25 cellular contexts compared by ENCODE assay signal in the genomic region with DNA sequence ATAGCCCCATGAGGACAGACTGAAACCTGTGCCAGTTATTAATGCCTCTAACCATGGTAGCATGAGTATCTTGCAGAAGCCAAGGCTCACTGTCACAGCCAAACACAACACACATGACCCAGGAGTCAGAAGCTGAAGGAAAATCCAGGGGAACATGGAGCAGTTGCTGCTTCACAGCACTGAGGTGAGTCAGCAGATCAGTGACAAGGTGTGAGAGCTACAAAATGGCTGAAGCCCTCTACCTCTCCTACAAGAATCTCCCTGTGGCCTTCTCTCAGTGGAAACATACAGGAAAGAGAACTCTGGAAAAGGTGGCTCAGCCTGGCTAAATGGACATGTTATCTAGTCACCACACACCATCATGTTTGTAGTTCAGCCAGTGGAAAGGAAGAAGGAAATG.
DNase-seq lines count a peak whose midpoint lies in the region; ATAC-seq, FAIRE-seq and TF ChIP-seq lines count a peak whose summit lies in the region.
"Had no signal": no experiment of that assay in that cellular context is flagged by ENCODE, and none has a peak within 500 bp of the region (broad histone marks: within the 10 kb centered on the region; RNA-seq: fewer than 3 reads in every experiment).

No MANE protein-coding gene starts in this region.

- no peaks in the 10 kb centered on the region for H3F3A ChIP-seq in GM23338 (replicated peaks; ENCODE audit: low read depth)

- peaks cover 32% of the 10 kb centered on the region for H3K4me1 Mint-ChIP-seq in activated naive CD4-positive, alpha-beta T cell treated with anti-CD3 and anti-CD28 coated beads for 36 hours (ENCODE audit: low read depth)
- H3K4me1 Mint-ChIP-seq in GM23338: peaks cover 6% of the 10 kb centered on the region; the same call in 2 of the 3 replicates
- H3K4me1 Mint-ChIP-seq: CD4-positive, alpha-beta memory T cell had no signal

- H3K4me3 ChIP-seq in GM23338: no peak overlapping the region
- no peak overlapping the region for H3K4me3 ChIP-seq in K562
- no peak overlapping the region for H3K4me3 ChIP-seq in osteoblast (ENCODE audit: insufficient read depth, low read length)
- H3K4me3 ChIP-seq: GM12878, SJSA1 had no signal

- H4K20me1 ChIP-seq in GM23338 (replicated peaks; ENCODE audit: insufficient read depth) (no peaks in the 10 kb centered on the region), K562 (replicated peaks; ENCODE audit: control insufficient read depth, insufficient read depth, low read length) (no peaks in the 10 kb centered on the region), osteoblast (ENCODE audit: insufficient read depth, low read length) (no peaks in the 10 kb centered on the region)

- no peak for TF ChIP-seq RAD21 in K562 (CRISPR knock-in tag; conservative IDR thresholded peaks at IDR 0.05 in 1 of 2, IDR thresholded peaks at IDR 0.05 in 1 of 2)

- no peaks in the 10 kb centered on the region for H3K27me3 Mint-ChIP-seq in activated naive CD4-positive, alpha-beta T cell treated with anti-CD3 and anti-CD28 coated beads for 36 hours (ENCODE audit: low read depth)
- no peaks in the 10 kb centered on the region for H3K27me3 Mint-ChIP-seq in GM23338 (ENCODE audit: insufficient read depth, low read depth, poor library complexity)

- peak; percentile 36 for DNase-seq in activated naive CD4-positive, alpha-beta T cell treated with anti-CD3 and anti-CD28 coated beads for 36 hours
- DNase-seq in activated naive CD4-positive, alpha-beta T cell treated with Interleukin-2 at 50 U/mL for 16 hours: no peak
- no peak for DNase-seq in GM23338 (ENCODE audit: low spot score)
- DNase-seq in H54 (ENCODE audit: insufficient read length, low spot score): no peak
- no peak for DNase-seq in K562 (ENCODE audit: extremely low read depth in 1 of 4, low spot score in 3 of 4)
- DNase-seq in osteoblast (ENCODE audit: insufficient read length, low spot score, missing footprints): no peak
- DNase-seq: C1 segment of cervical spinal cord; CD4-positive, alpha-beta memory T cell; COR-L47; DMS79; EL; GDM1; GOT3; IMR-90; MM.1S; NCI-H2029; NCI-H446 treated with DMSO at 0.1 percent for 48 hours; NCI-H526; Right ventricle myocardium superior; RPMI8226 had no signal

- H3K36me3 ChIP-seq in GM23338 (ENCODE audit: insufficient read depth): no peaks in the 10 kb centered on the region
- no peaks in the 10 kb centered on the region for H3K36me3 ChIP-seq in K562 (ENCODE audit: control insufficient read depth, insufficient read depth, low read length)
- H3K36me3 ChIP-seq in osteoblast (ENCODE audit: insufficient read depth, low read length): no peaks in the 10 kb centered on the region
- H3K36me3 ChIP-seq: SJSA1 had no signal

- H3K27ac Mint-ChIP-seq in activated naive CD4-positive, alpha-beta T cell treated with anti-CD3 and anti-CD28 coated beads for 36 hours: no peak overlapping the region
- no peak overlapping the region for H3K27ac Mint-ChIP-seq in GM23338

- FAIRE-seq in H54 (lab: Jason Lieb, UNC): peak; percentile 36
- peak; percentile 78 for FAIRE-seq in K562 (lab: Jason Lieb, UNC)
- FAIRE-seq: GM12878 had no signal

- no peaks in the 10 kb centered on the region for H3K4me1 ChIP-seq in GM23338 (ENCODE audit: insufficient read depth)
- H3K4me1 ChIP-seq in K562 (replicated peaks in 1 of 2; ENCODE audit: control insufficient read depth in 2 of 2, insufficient read depth in 2 of 2, low read length in 2 of 2): peaks cover 0 to 3% of the 10 kb centered on the region in 2 experiments; a peak in 1 of 5 replicates
- H3K4me1 ChIP-seq in osteoblast (ENCODE audit: insufficient read depth, low read length): peaks cover 6% of the 10 kb centered on the region

- no peaks in the 10 kb centered on the region for H3K9me3 Mint-ChIP-seq in activated naive CD4-positive, alpha-beta T cell treated with anti-CD3 and anti-CD28 coated beads for 36 hours
- peaks cover 7% of the 10 kb centered on the region; the same call in 2 of the 3 replicates for H3K9me3 Mint-ChIP-seq in GM23338
- H3K9me3 Mint-ChIP-seq: CD4-positive, alpha-beta memory T cell had no signal

- H3K4me3 Mint-ChIP-seq in activated naive CD4-positive, alpha-beta T cell treated with anti-CD3 and anti-CD28 coated beads for 36 hours: no peak overlapping the region
- H3K4me3 Mint-ChIP-seq in GM23338: no peak overlapping the region
- H3K4me3 Mint-ChIP-seq: CD4-positive, alpha-beta memory T cell had no signal

- H3K9me3 ChIP-seq in K562 (replicated peaks; ENCODE audit: control insufficient read depth, insufficient read depth, low read depth, low read length): peaks cover 3% of the 10 kb centered on the region; the same call in 1 of the 2 replicates
- no peaks in the 10 kb centered on the region for H3K9me3 ChIP-seq in osteoblast (ENCODE audit: low read depth, low read length)
- H3K9me3 ChIP-seq: SJSA1 had no signal

- no peaks in the 10 kb centered on the region for H3K9me2 ChIP-seq in GM23338 (ENCODE audit: insufficient read depth)

- no peak for ATAC-seq in GM23338
- peak; percentile 37; the same call in 1 of the 3 replicates for ATAC-seq in K562
- no peak for ATAC-seq in HG02840 (IDR thresholded peaks at IDR 0.05; ENCODE audit: low FRiP score, unreplicated experiment)
- ATAC-seq in HG03442 (IDR thresholded peaks at IDR 0.05; ENCODE audit: unreplicated experiment): no peak
- ATAC-seq: GM12878 had no signal

- H3K79me2 ChIP-seq in GM23338 (replicated peaks; ENCODE audit: insufficient read depth): no peaks in the 10 kb centered on the region
- no peaks in the 10 kb centered on the region for H3K79me2 ChIP-seq in K562 (ENCODE audit: control insufficient read depth, insufficient read depth, low read length)
- H3K79me2 ChIP-seq in osteoblast (ENCODE audit: insufficient read depth, low read length): no peaks in the 10 kb centered on the region

- no peaks in the 10 kb centered on the region for H3K36me3 Mint-ChIP-seq in activated naive CD4-positive, alpha-beta T cell treated with anti-CD3 and anti-CD28 coated beads for 36 hours (ENCODE audit: low read depth)
- H3K36me3 Mint-ChIP-seq in GM23338 (ENCODE audit: low read depth): no peaks in the 10 kb centered on the region
- H3K36me3 Mint-ChIP-seq: CD4-positive, alpha-beta memory T cell had no signal

- in situ Hi-C loops in K562 (cut with MboI): no loop called here

- H3K27me3 ChIP-seq in GM23338 (ENCODE audit: insufficient read depth) (no peaks in the 10 kb centered on the region), K562 (ENCODE audit: control insufficient read depth in 2 of 2, insufficient read depth in 2 of 2, low read length in 2 of 2) (no peaks in the 10 kb centered on the region), osteoblast (ENCODE audit: insufficient read depth, low read length) (peaks cover 5% of the 10 kb centered on the region)
- H3K27me3 ChIP-seq: SJSA1 had no signal

- TF ChIP-seq CTCF in GM23338 (conservative IDR thresholded peaks at IDR 0.05; ENCODE audit: low read depth in 2 of 2) (no peak), K562 (IDR thresholded peaks at IDR 0.05 in 2 of 3, conservative IDR thresholded peaks at IDR 0.05 in 1 of 3; ENCODE audit: insufficient read depth in 2 of 3, low read depth in 1 of 3, low read length in 3 of 3) (no peak), osteoblast (IDR thresholded peaks at IDR 0.05; ENCODE audit: extremely low read depth, low read depth, low read length) (no peak)

- no peaks in the 10 kb centered on the region for H3K9me1 ChIP-seq in K562 (ENCODE audit: control insufficient read depth, insufficient read depth, low read length)

- H3K27ac ChIP-seq in GM23338 (ENCODE audit: low read depth) (no peak overlapping the region), K562 (ENCODE audit: extremely low read depth, low read depth, low read length) (no peak overlapping the region), osteoblast (ENCODE audit: low read depth, low read length) (no peak overlapping the region)
- H3K27ac ChIP-seq: KMS-11, SJSA1 had no signal

- CTCF ChIA-PET in activated naive CD4-positive, alpha-beta T cell treated with anti-CD3 and anti-CD28 coated beads for 36 hours (lab: Charles Lee): interaction anchor here (0.6 to 1.1 kb wide), 3 partner anchors 18 to 109 kb away, joined by 3 to 5 read pairs (median 3); no protein-coding TSS in a partner anchor
- CTCF ChIA-PET in K562 (lab: Yijun Ruan, JAX; ENCODE audit: low intra/inter-chr PET ratio): no interaction called here

- intact Hi-C loops in activated naive CD4-positive, alpha-beta T cell treated with anti-CD3 and anti-CD28 coated beads for 36 hours (cut with micrococcal nuclease): no loop called here
- intact Hi-C loops in K562 (cut with micrococcal nuclease): no loop called here

- POLR2A ChIA-PET in K562 (lab: Yijun Ruan, JAX): interaction anchor here (0.6 kb wide), 1 partner anchor 22 kb away, joined by 3 read pairs; no protein-coding TSS in a partner anchor

- TF ChIP-seq EP300 in K562 (IDR thresholded peaks at IDR 0.05; ENCODE audit: low read length): no peak

- BruUV-seq in K562 (replicated peaks; lab: Mats Ljungman, UMichigan): no TSS peak

- H2AFZ ChIP-seq in GM23338 (peak overlapping the region; percentile 69; the same call in 1 of the 2 replicates), K562 (ENCODE audit: low read depth, low read length) (peak overlapping the region; percentile 82), osteoblast (ENCODE audit: low read length) (no peak overlapping the region)

- no peak for TF ChIP-seq POLR2A in H54 (IDR thresholded peaks at IDR 0.05; ENCODE audit: low read depth, low read length)
- TF ChIP-seq POLR2A in K562 (conservative IDR thresholded peaks at IDR 0.05): no peak

- H3K4me2 ChIP-seq in GM23338 (no peak overlapping the region), K562 (ENCODE audit: insufficient read depth, low read length) (no peak overlapping the region), osteoblast (ENCODE audit: insufficient read depth, low read length) (no peak overlapping the region)
- H3K4me2 ChIP-seq: KMS-11 had no signal

- no peak overlapping the region for H3K9ac ChIP-seq in K562 (ENCODE audit: insufficient read depth in 1 of 2, low read depth in 2 of 2, low read length in 2 of 2)
- H3K9ac ChIP-seq: KMS-11 had no signal

TF ChIP-seq in GM23338, 12 proteins besides CTCF, POLR2A, EP300 and RAD21 (continues in another document):
- TF ChIP-seq CREB1 (CRISPR knock-in tag; IDR thresholded peaks at IDR 0.05; ENCODE audit: low read depth) (no peak), EZH2 (IDR thresholded peaks at IDR 0.05; ENCODE audit: low read depth, unreplicated experiment) (no peak), POLR2AphosphoS5 (IDR thresholded peaks at IDR 0.05; ENCODE audit: low read depth) (no peak), EZH2phosphoT487 (IDR thresholded peaks at IDR 0.05; ENCODE audit: unreplicated experiment) (no peak), JUNB (IDR thresholded peaks at IDR 0.05; ENCODE audit: unreplicated experiment) (no peak), STAT1 (IDR thresholded peaks at IDR 0.05; ENCODE audit: unreplicated experiment) (no peak)

TF ChIP-seq in K562, 482 proteins besides CTCF, POLR2A, EP300 and RAD21 (continues in another document):
- TF ChIP-seq CSDE1 (IDR thresholded peaks at IDR 0.05): no peak
